In the genomic region with DNA sequence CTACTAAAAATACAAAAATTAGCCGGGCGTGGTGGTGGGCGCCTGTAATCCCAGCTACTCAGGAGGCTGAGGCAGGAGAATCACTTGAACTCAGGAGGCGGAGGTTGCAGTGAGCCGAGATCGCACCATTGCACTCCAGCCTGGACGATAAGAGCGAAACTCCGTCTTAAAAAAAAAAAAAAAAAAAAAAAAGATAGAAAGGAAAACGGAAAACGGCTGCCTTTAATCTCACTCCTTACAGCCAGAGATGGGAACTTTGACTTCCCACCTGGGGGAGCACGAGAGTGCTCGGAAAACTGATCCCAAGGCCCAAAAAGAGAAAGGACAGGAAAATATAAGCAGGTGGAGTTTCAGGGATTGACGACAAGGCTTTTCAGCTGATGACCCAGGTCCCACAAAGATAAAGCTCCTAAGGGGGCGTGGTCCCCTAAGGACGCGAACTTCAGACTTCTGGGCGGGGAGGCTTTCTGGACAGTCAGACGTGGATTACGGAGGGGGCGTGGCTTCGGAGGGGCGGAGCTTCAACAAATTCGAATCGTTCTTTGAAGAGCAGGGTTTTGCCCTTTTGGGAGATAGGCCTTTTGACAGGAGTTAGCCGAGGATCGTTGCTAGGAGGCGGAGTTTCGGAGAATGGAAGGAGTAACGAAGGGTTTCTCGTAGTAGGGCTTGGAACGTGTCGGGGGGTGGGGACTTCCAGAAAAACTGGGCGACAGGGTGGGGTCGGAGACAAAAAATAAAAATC, we compare ENCODE assay signal across 8 cellular contexts. TPM values are rescaled to one million over a fixed set of nuclear protein-coding genes. Genes with fewer than 3 reads are reported as not detected.
DNase-seq lines count a peak whose midpoint lies in the region; ATAC-seq and TF ChIP-seq lines count a peak whose summit lies in the region.

No MANE protein-coding gene starts in this region.

- peak in 3 of 11 experiments; percentile 11 to 15 (median 14) for TF ChIP-seq CTCF in spleen (IDR thresholded peaks at IDR 0.05 in 8 of 11, conservative IDR thresholded peaks at IDR 0.05 in 3 of 11)

- 6 to 7% (median 6%) methylated on average over 35 of the region's 35 CpGs for WGBS in spleen, 5 donors

- DNase-seq in DMS53 (lab: John Stamatoyannopoulos, UW) (peak; percentile 98), NCI-H345 treated with DMSO at 0.1 percent for 48 hours (lab: John Stamatoyannopoulos, UW; ENCODE audit: unreplicated experiment) (peak; percentile 97), iris pigment epithelial cell (ENCODE audit: low read depth) (peak; percentile 98), spleen (peak; percentile 97)
- peak; percentile 69 to 87 (median 75) for DNase-seq in activated CD4-positive, CD25-positive, alpha-beta regulatory T cell (lab: John Stamatoyannopoulos, UW)
- peak; percentile 85 for DNase-seq in central memory CD4-positive, alpha-beta T cell

- no peaks in the 10 kb centered on the region for H3K9me3 ChIP-seq in spleen

- peak; percentile 22 for ATAC-seq in HG02943 (IDR thresholded peaks at IDR 0.05; ENCODE audit: low read depth, unreplicated experiment)
- no peak for ATAC-seq in GM19467 (IDR thresholded peaks at IDR 0.05; ENCODE audit: unreplicated experiment)

- H3K36me3 ChIP-seq in spleen = peaks cover 0 to 27% (median 4%) of the 10 kb centered on the region in 6 donors

- no peaks in the 10 kb centered on the region for H3K27me3 ChIP-seq in spleen (replicated peaks in 1 of 7)

- intact Hi-C loops in spleen (cut with DNase I; ENCODE audit: low total_unique reads) = no loop called here

- TF ChIP-seq POLR2A in spleen (IDR thresholded peaks at IDR 0.05) = no peak

- H3K27ac ChIP-seq in spleen = peak overlapping the region; percentile 88 to 100 (median 98)

- H3K4me1 ChIP-seq in spleen = peaks cover 33 to 83% (median 60%) of the 10 kb centered on the region in 6 donors

- H3K4me3 ChIP-seq in spleen = peak overlapping the region; percentile 43 to 81 (median 64)

RNA-seq across cellular contexts. Expression of a gene that starts 1.0 kb away (rescaled TPM):
- 10 to 100 TPM; 15.7 to 42.5 (median 27.2) TPM for total RNA-seq in spleen
- polyA plus RNA-seq in spleen = 10 to 100 TPM; 17.0 to 51.5 (median 43.2) TPM

RNA-seq across cellular contexts. Expression of a gene that starts 3.0 kb away (rescaled TPM):
- total RNA-seq in spleen = 100 to 1,000 TPM in 4 of 7 donors, 10 to 100 TPM in 3; 63.4 to 133 (median 108) TPM
- 10 to 100 TPM; 36.8 to 49.8 (median 48.6) TPM for polyA plus RNA-seq in spleen

RNA-seq across cellular contexts. Expression of a gene that starts 9.6 kb away (rescaled TPM):
- 10 to 100 TPM; 27.1 to 35.8 (median 30.3) TPM for total RNA-seq in spleen
- 10 to 100 TPM; 31.9 to 43.4 (median 40.1) TPM for polyA plus RNA-seq in spleen

RNA-seq across cellular contexts. Expression of a gene that starts 11.9 kb away (rescaled TPM):
- 10 to 100 TPM; 28.4 to 36.6 (median 35.5) TPM for total RNA-seq in spleen
- 10 to 100 TPM; 19.8 to 35.7 (median 19.9) TPM for polyA plus RNA-seq in spleen

RNA-seq across cellular contexts. Expression of a gene that starts 17.6 kb away (rescaled TPM):
- 100 to 1,000 TPM in 3 of 7 donors, 10 to 100 TPM in 4; 70.2 to 125 (median 95.0) TPM for total RNA-seq in spleen
- polyA plus RNA-seq in spleen = 10 to 100 TPM; 55.5 to 75.7 (median 62.2) TPM
